Comparison of ENCODE assay signal across 16 cellular contexts in genomic region chr7:117249696-117250095, GRCh38.
A peak's percentile ranks its signal among the peaks of the same experiment; 100 is the strongest.
DNase-seq lines count a peak whose midpoint lies in the region; ATAC-seq and TF ChIP-seq lines count a peak whose summit lies in the region.
"Had no signal": no experiment of that assay in that cellular context is flagged by ENCODE, and none has a peak within 500 bp of the region (broad histone marks: within the 10 kb centered on the region; RNA-seq: fewer than 3 reads in every experiment).

No MANE protein-coding gene starts in this region.

- H3K27me3 Mint-ChIP-seq in endothelial cell (ENCODE audit: unreplicated experiment) (peaks cover 9% of the 10 kb centered on the region), nephron progenitor cell (ENCODE audit: low read depth, poor library complexity) (no peaks in the 10 kb centered on the region)

- DNase-seq in ELR (ENCODE audit: low read depth) (peak; percentile 9), MG63 (peak; percentile 21), endothelial cell (ENCODE audit: low spot score) (no peak), nephron progenitor cell (no peak), KG1 (lab: John Stamatoyannopoulos, UW) (no peak), NCI-H128 (lab: John Stamatoyannopoulos, UW; ENCODE audit: unreplicated experiment) (no peak), GM03348 (ENCODE audit: low spot score) (no peak)
- DNase-seq in stimulated activated effector memory CD8-positive, alpha-beta T cell treated with anti-CD3 and anti-CD28 coated beads, Interleukin-12 subunit alpha, Interleukin-12 subunit beta, amount 100 ng/mL, for 72 hours (ENCODE audit: low spot score in 2 of 2): no peak
- DNase-seq: CD8-positive, alpha-beta memory T cell; MV-4-11; NCI-H1417 treated with DMSO at 0.1 percent for 48 hours; NCI-H2081; NCI-H774; PC-3; SJCRH30 had no signal

- H3K27me3 ChIP-seq in MG63: no peaks in the 10 kb centered on the region
- H3K27me3 ChIP-seq: BLaER1 treated with 17β-estradiol and CSF1 and Interleukin-3, amounts not matched to agents 10 nM and 100 nM; SJCRH30 had no signal

- H3K4me1 Mint-ChIP-seq in endothelial cell (ENCODE audit: unreplicated experiment): peaks cover 4% of the 10 kb centered on the region
- peaks cover 27% of the 10 kb centered on the region for H3K4me1 Mint-ChIP-seq in nephron progenitor cell
- no peaks in the 10 kb centered on the region for H3K4me1 Mint-ChIP-seq in stimulated activated effector memory CD8-positive, alpha-beta T cell treated with anti-CD3 and anti-CD28 coated beads, Interleukin-12 subunit alpha, Interleukin-12 subunit beta, amount 100 ng/mL, for 72 hours
- H3K4me1 Mint-ChIP-seq: CD8-positive, alpha-beta memory T cell had no signal

- H3K9me3 Mint-ChIP-seq in endothelial cell (ENCODE audit: unreplicated experiment): no peaks in the 10 kb centered on the region
- peaks cover 19% of the 10 kb centered on the region for H3K9me3 Mint-ChIP-seq in nephron progenitor cell
- H3K9me3 Mint-ChIP-seq in stimulated activated effector memory CD8-positive, alpha-beta T cell treated with anti-CD3 and anti-CD28 coated beads, Interleukin-12 subunit alpha, Interleukin-12 subunit beta, amount 100 ng/mL, for 72 hours: peaks cover 2% of the 10 kb centered on the region

- no peak for ATAC-seq in stimulated activated effector memory CD8-positive, alpha-beta T cell treated with anti-CD3 and anti-CD28 coated beads, Interleukin-12 subunit alpha, Interleukin-12 subunit beta, amount 100 ng/mL, for 72 hours
- ATAC-seq: PC-3 had no signal

- H3K4me3 ChIP-seq in MG63: no peak overlapping the region
- H3K4me3 ChIP-seq: BLaER1 treated with 17β-estradiol and CSF1 and Interleukin-3, amounts not matched to agents 10 nM and 100 nM; SJCRH30 had no signal

- no peaks in the 10 kb centered on the region for H3K36me3 ChIP-seq in MG63
- H3K36me3 ChIP-seq: BLaER1 treated with 17β-estradiol and CSF1 and Interleukin-3, amounts not matched to agents 10 nM and 100 nM; SJCRH30 had no signal

- TF ChIP-seq CTCF in endothelial cell (IDR thresholded peaks at IDR 0.05; ENCODE audit: unreplicated experiment) (no peak), nephron progenitor cell (IDR thresholded peaks at IDR 0.05) (no peak)

- H3K27ac Mint-ChIP-seq in endothelial cell (ENCODE audit: unreplicated experiment) (peak overlapping the region; percentile 38), nephron progenitor cell (peak overlapping the region; percentile 91)
- no peak overlapping the region for H3K27ac Mint-ChIP-seq in stimulated activated effector memory CD8-positive, alpha-beta T cell treated with anti-CD3 and anti-CD28 coated beads, Interleukin-12 subunit alpha, Interleukin-12 subunit beta, amount 100 ng/mL, for 72 hours
- H3K27ac Mint-ChIP-seq: CD8-positive, alpha-beta memory T cell had no signal

- H3K4me3 Mint-ChIP-seq in endothelial cell (ENCODE audit: unreplicated experiment): no peak overlapping the region
- H3K4me3 Mint-ChIP-seq in nephron progenitor cell: no peak overlapping the region
- no peak overlapping the region for H3K4me3 Mint-ChIP-seq in stimulated activated effector memory CD8-positive, alpha-beta T cell treated with anti-CD3 and anti-CD28 coated beads, Interleukin-12 subunit alpha, Interleukin-12 subunit beta, amount 100 ng/mL, for 72 hours
- H3K4me3 Mint-ChIP-seq: CD8-positive, alpha-beta memory T cell had no signal

- H3K9me3 ChIP-seq in MG63: 0 out of 2 replicates have a peak, but pooled peaks cover 2% of the 10 kb centered on the region

- H3K36me3 Mint-ChIP-seq in endothelial cell (ENCODE audit: low read depth, unreplicated experiment): peaks cover 6% of the 10 kb centered on the region
- H3K36me3 Mint-ChIP-seq in nephron progenitor cell (ENCODE audit: low read depth): peaks cover 8% of the 10 kb centered on the region
- H3K36me3 Mint-ChIP-seq in stimulated activated effector memory CD8-positive, alpha-beta T cell treated with anti-CD3 and anti-CD28 coated beads, Interleukin-12 subunit alpha, Interleukin-12 subunit beta, amount 100 ng/mL, for 72 hours: no peaks in the 10 kb centered on the region
- H3K36me3 Mint-ChIP-seq: CD8-positive, alpha-beta memory T cell had no signal

Comparison
In these comparisons a context has a peak if more than half of its experiments do, and no peak if none do; other contexts are left out.
1. DNase-seq: peak in ELR (single experiment) and MG63 (single experiment); none in endothelial cell (single experiment), nephron progenitor cell (single experiment), KG1 (single experiment), NCI-H128 (single experiment), GM03348 (single experiment) and stimulated activated effector memory CD8-positive, alpha-beta T cell treated with anti-CD3 and anti-CD28 coated beads, Interleukin-12 subunit alpha, Interleukin-12 subunit beta, amount 100 ng/mL, for 72 hours (0 of 2).